Comparison of ENCODE assay signal across 29 cellular contexts in the genomic region with DNA sequence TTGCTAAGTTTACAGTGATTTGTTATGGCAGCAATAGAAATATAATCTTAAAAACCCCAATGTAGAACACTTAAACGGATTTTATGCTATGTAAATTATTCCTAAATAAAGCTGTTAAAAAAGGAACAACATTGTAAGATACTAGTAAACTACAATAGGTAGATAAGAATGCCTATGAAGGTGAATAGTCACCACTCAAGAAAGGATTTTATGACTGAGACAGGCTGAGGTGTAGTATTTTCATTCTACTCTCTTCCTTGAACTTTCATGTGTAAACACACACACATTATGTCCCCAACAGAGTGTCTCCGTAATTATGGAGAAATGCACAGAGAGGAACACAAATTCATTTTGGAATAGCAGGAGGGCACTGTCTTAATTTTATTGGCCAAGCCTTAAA.
"Had no signal": no experiment of that assay in that cellular context is flagged by ENCODE, and none has a peak within 500 bp of the region (broad histone marks: within the 10 kb centered on the region; RNA-seq: fewer than 3 reads in every experiment).

No MANE protein-coding gene starts in this region.

- H3K27ac ChIP-seq: stomach, suprapubic skin, testis, thoracic aorta, thyroid gland, tibial artery, tibial nerve, transverse colon, upper lobe of left lung, upper lobe of right lung, uterus, vagina had no signal

- H3K36me3 ChIP-seq: stomach, suprapubic skin, thoracic aorta, thyroid gland, tibial artery, tibial nerve, transverse colon, upper lobe of left lung, upper lobe of right lung, uterus, vagina had no signal

- H3K4me3 Mint-ChIP-seq: stimulated activated effector memory CD8-positive, alpha-beta T cell treated with anti-CD3 and anti-CD28 coated beads, Interleukin-12 subunit alpha, Interleukin-12 subunit beta, amount 100 ng/mL, for 72 hours; stimulated activated memory B cell treated with anti-CD40 and anti-IgM and Interleukin-4, amounts not matched to agents 10 μg/mL and 1 μg/mL and 100 μg/mL, for 72 hours; stimulated activated naive B cell treated with anti-CD40 and anti-IgM and Interleukin-4, amounts not matched to agents 10 μg/mL and 1 μg/mL and 100 μg/mL, for 72 hours; stimulated activated naive CD8-positive, alpha-beta T cell treated with anti-CD3 and anti-CD28 coated beads, Interleukin-15, amount 100 ng/mL, for 72 hours; stimulated activated naive CD8-positive, alpha-beta T cell treated with anti-CD3 and anti-CD28 coated beads, Interleukin-15, Interleukin-2, amounts not matched to agents 100 ng/mL and 50 ng/mL, for 24 hours; type B pancreatic cell had no signal

- H3K4me1 ChIP-seq: stomach, suprapubic skin, testis, tibial nerve, upper lobe of left lung, upper lobe of right lung, uterus, vagina had no signal

- H3K36me3 Mint-ChIP-seq: stimulated activated effector memory CD8-positive, alpha-beta T cell treated with anti-CD3 and anti-CD28 coated beads, Interleukin-12 subunit alpha, Interleukin-12 subunit beta, amount 100 ng/mL, for 72 hours; stimulated activated memory B cell treated with anti-CD40 and anti-IgM and Interleukin-4, amounts not matched to agents 10 μg/mL and 1 μg/mL and 100 μg/mL, for 72 hours; stimulated activated naive B cell treated with anti-CD40 and anti-IgM and Interleukin-4, amounts not matched to agents 10 μg/mL and 1 μg/mL and 100 μg/mL, for 72 hours; type B pancreatic cell had no signal

- H3K27ac Mint-ChIP-seq: stimulated activated effector memory CD8-positive, alpha-beta T cell treated with anti-CD3 and anti-CD28 coated beads, Interleukin-12 subunit alpha, Interleukin-12 subunit beta, amount 100 ng/mL, for 72 hours; stimulated activated memory B cell treated with anti-CD40 and anti-IgM and Interleukin-4, amounts not matched to agents 10 μg/mL and 1 μg/mL and 100 μg/mL, for 72 hours; stimulated activated naive B cell treated with anti-CD40 and anti-IgM and Interleukin-4, amounts not matched to agents 10 μg/mL and 1 μg/mL and 100 μg/mL, for 72 hours; stimulated activated naive CD8-positive, alpha-beta T cell treated with anti-CD3 and anti-CD28 coated beads, Interleukin-15, amount 100 ng/mL, for 72 hours; stimulated activated naive CD8-positive, alpha-beta T cell treated with anti-CD3 and anti-CD28 coated beads, Interleukin-15, Interleukin-2, amounts not matched to agents 100 ng/mL and 50 ng/mL, for 24 hours; type B pancreatic cell had no signal

- H3K9me3 Mint-ChIP-seq: stimulated activated memory B cell treated with anti-CD40 and anti-IgM and Interleukin-4, amounts not matched to agents 10 μg/mL and 1 μg/mL and 100 μg/mL, for 72 hours; stimulated activated naive B cell treated with anti-CD40 and anti-IgM and Interleukin-4, amounts not matched to agents 10 μg/mL and 1 μg/mL and 100 μg/mL, for 72 hours; stimulated activated naive CD8-positive, alpha-beta T cell treated with anti-CD3 and anti-CD28 coated beads, Interleukin-15, amount 100 ng/mL, for 72 hours; stimulated activated naive CD8-positive, alpha-beta T cell treated with anti-CD3 and anti-CD28 coated beads, Interleukin-15, Interleukin-2, amounts not matched to agents 100 ng/mL and 50 ng/mL, for 24 hours; type B pancreatic cell had no signal

- ATAC-seq: stimulated activated effector memory CD8-positive, alpha-beta T cell treated with anti-CD3 and anti-CD28 coated beads, Interleukin-12 subunit alpha, Interleukin-12 subunit beta, amount 100 ng/mL, for 72 hours; stimulated activated memory B cell treated with anti-CD40 and anti-IgM and Interleukin-4, amounts not matched to agents 10 μg/mL and 1 μg/mL and 100 μg/mL, for 72 hours; stimulated activated naive B cell treated with anti-CD40 and anti-IgM and Interleukin-4, amounts not matched to agents 10 μg/mL and 1 μg/mL and 100 μg/mL, for 72 hours; stimulated activated naive CD8-positive, alpha-beta T cell treated with anti-CD3 and anti-CD28 coated beads, Interleukin-15, amount 100 ng/mL, for 72 hours; stimulated activated naive CD8-positive, alpha-beta T cell treated with anti-CD3 and anti-CD28 coated beads, Interleukin-15, Interleukin-2, amounts not matched to agents 100 U/mL and 50 U/mL, for 24 hours; upper lobe of right lung had no signal

- H3K4me3 ChIP-seq: stomach, suprapubic skin, testis, thoracic aorta, thyroid gland, tibial artery, tibial nerve, transverse colon, upper lobe of left lung, upper lobe of right lung, uterus, vagina had no signal

- H3K9me3 ChIP-seq: stomach, suprapubic skin, testis, thoracic aorta, thyroid gland, tibial artery, tibial nerve, transverse colon, upper lobe of left lung, upper lobe of right lung, uterus, vagina had no signal

- H3K27me3 ChIP-seq: stomach, suprapubic skin, testis, thyroid gland, tibial artery, tibial nerve, transverse colon, upper lobe of left lung, upper lobe of right lung, uterus, vagina had no signal

- H3K4me1 Mint-ChIP-seq: stimulated activated effector memory CD8-positive, alpha-beta T cell treated with anti-CD3 and anti-CD28 coated beads, Interleukin-12 subunit alpha, Interleukin-12 subunit beta, amount 100 ng/mL, for 72 hours; stimulated activated memory B cell treated with anti-CD40 and anti-IgM and Interleukin-4, amounts not matched to agents 10 μg/mL and 1 μg/mL and 100 μg/mL, for 72 hours; stimulated activated naive B cell treated with anti-CD40 and anti-IgM and Interleukin-4, amounts not matched to agents 10 μg/mL and 1 μg/mL and 100 μg/mL, for 72 hours; stimulated activated naive CD8-positive, alpha-beta T cell treated with anti-CD3 and anti-CD28 coated beads, Interleukin-15, amount 100 ng/mL, for 72 hours had no signal

- FAIRE-seq: urothelium cell line had no signal

- H3K27me3 Mint-ChIP-seq: stimulated activated memory B cell treated with anti-CD40 and anti-IgM and Interleukin-4, amounts not matched to agents 10 μg/mL and 1 μg/mL and 100 μg/mL, for 72 hours; stimulated activated naive B cell treated with anti-CD40 and anti-IgM and Interleukin-4, amounts not matched to agents 10 μg/mL and 1 μg/mL and 100 μg/mL, for 72 hours; stimulated activated naive CD8-positive, alpha-beta T cell treated with anti-CD3 and anti-CD28 coated beads, Interleukin-15, amount 100 ng/mL, for 72 hours; stimulated activated naive CD8-positive, alpha-beta T cell treated with anti-CD3 and anti-CD28 coated beads, Interleukin-15, Interleukin-2, amounts not matched to agents 100 ng/mL and 50 ng/mL, for 24 hours had no signal

- DNase-seq: stimulated activated CD4-positive, alpha-beta T cell treated with anti-CD3 and anti-CD28 coated beads, Interleukin-2, amount 100 ng/mL, for 48 hours; stimulated activated CD4-positive, alpha-beta T cell treated with anti-CD3 and anti-CD28 coated beads, Interleukin-4, amount 100 ng/mL, for 1 hour; stimulated activated CD4-positive, alpha-beta T cell treated with anti-CD3 and anti-CD28 coated beads, Interleukin-4, amount 100 ng/mL, for 24 hours; stimulated activated CD4-positive, alpha-beta T cell treated with anti-CD3 and anti-CD28 coated beads, Interleukin-4, amount 100 ng/mL, for 4 hours; stimulated activated CD8-positive, alpha-beta memory T cell treated with anti-CD3 and anti-CD28 coated beads, Interleukin-4, amount 100 ng/mL, for 48 hours; stimulated activated naive B cell treated with anti-CD40 and anti-IgM and Interleukin-4, amounts not matched to agents 10 μg/mL and 1 μg/mL and 100 μg/mL, for 72 hours; stimulated activated naive CD4-positive, alpha-beta T cell; stimulated activated naive CD4-positive, alpha-beta T cell treated with Interleukin-2 at 50 U/mL for 16 hours; stimulated activated naive CD8-positive, alpha-beta T cell treated with anti-CD3 and anti-CD28 coated beads, Interleukin-15, amount 100 ng/mL, for 72 hours; stimulated activated naive CD8-positive, alpha-beta T cell treated with anti-CD3 and anti-CD28 coated beads, Interleukin-15, Interleukin-2, amounts not matched to agents 100 U/mL and 50 U/mL, for 24 hours; stomach; substantia nigra; testis; thyroid gland; tibial artery; trophoblast cell; upper lobe of left lung; upper lobe of right lung; uterus had no signal
